In genomic region chr11:102115557-102115956, GRCh38 we compare ENCODE assay signal across 1 cellular context.
TF ChIP-seq lines count a peak whose summit lies in the region.

No MANE protein-coding gene starts in this region.

TF ChIP-seq in GM23338, 12 proteins besides CTCF, POLR2A, EP300 and RAD21:
- TF ChIP-seq, protein P1, sequence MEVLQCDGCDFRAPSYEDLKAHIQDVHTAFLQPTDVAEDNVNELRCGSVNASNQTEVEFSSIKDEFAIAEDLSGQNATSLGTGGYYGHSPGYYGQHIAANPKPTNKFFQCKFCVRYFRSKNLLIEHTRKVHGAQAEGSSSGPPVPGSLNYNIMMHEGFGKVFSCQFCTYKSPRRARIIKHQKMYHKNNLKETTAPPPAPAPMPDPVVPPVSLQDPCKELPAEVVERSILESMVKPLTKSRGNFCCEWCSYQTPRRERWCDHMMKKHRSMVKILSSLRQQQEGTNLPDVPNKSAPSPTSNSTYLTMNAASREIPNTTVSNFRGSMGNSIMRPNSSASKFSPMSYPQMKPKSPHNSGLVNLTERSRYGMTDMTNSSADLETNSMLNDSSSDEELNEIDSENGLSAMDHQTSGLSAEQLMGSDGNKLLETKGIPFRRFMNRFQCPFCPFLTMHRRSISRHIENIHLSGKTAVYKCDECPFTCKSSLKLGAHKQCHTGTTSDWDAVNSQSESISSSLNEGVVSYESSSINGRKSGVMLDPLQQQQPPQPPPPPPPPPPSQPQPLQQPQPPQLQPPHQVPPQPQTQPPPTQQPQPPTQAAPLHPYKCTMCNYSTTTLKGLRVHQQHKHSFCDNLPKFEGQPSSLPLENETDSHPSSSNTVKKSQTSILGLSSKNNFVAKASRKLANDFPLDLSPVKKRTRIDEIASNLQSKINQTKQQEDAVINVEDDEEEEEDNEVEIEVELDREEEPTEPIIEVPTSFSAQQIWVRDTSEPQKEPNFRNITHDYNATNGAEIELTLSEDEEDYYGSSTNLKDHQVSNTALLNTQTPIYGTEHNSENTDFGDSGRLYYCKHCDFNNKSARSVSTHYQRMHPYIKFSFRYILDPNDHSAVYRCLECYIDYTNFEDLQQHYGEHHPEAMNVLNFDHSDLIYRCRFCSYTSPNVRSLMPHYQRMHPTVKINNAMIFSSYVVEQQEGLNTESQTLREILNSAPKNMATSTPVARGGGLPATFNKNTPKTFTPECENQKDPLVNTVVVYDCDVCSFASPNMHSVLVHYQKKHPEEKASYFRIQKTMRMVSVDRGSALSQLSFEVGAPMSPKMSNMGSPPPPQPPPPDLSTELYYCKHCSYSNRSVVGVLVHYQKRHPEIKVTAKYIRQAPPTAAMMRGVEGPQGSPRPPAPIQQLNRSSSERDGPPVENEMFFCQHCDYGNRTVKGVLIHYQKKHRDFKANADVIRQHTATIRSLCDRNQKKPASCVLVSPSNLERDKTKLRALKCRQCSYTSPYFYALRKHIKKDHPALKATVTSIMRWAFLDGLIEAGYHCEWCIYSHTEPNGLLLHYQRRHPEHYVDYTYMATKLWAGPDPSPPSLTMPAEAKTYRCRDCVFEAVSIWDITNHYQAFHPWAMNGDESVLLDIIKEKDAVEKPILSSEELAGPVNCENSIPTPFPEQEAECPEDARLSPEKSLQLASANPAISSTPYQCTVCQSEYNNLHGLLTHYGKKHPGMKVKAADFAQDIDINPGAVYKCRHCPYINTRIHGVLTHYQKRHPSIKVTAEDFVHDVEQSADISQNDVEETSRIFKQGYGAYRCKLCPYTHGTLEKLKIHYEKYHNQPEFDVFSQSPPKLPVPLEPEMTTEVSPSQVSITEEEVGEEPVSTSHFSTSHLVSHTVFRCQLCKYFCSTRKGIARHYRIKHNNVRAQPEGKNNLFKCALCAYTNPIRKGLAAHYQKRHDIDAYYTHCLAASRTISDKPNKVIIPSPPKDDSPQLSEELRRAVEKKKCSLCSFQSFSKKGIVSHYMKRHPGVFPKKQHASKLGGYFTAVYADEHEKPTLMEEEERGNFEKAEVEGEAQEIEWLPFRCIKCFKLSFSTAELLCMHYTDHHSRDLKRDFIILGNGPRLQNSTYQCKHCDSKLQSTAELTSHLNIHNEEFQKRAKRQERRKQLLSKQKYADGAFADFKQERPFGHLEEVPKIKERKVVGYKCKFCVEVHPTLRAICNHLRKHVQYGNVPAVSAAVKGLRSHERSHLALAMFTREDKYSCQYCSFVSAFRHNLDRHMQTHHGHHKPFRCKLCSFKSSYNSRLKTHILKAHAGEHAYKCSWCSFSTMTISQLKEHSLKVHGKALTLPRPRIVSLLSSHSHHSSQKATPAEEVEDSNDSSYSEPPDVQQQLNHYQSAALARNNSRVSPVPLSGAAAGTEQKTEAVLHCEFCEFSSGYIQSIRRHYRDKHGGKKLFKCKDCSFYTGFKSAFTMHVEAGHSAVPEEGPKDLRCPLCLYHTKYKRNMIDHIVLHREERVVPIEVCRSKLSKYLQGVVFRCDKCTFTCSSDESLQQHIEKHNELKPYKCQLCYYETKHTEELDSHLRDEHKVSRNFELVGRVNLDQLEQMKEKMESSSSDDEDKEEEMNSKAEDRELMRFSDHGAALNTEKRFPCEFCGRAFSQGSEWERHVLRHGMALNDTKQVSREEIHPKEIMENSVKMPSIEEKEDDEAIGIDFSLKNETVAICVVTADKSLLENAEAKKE (CRISPR knock-in tag; IDR thresholded peaks at IDR 0.05), result peak; percentile 50; the same call in 1 of the 2 replicates
- TF ChIP-seq EZH2phosphoT487 (IDR thresholded peaks at IDR 0.05; ENCODE audit: unreplicated experiment), result no peak
